22 cellular contexts compared by ENCODE assay signal in the genomic region with DNA sequence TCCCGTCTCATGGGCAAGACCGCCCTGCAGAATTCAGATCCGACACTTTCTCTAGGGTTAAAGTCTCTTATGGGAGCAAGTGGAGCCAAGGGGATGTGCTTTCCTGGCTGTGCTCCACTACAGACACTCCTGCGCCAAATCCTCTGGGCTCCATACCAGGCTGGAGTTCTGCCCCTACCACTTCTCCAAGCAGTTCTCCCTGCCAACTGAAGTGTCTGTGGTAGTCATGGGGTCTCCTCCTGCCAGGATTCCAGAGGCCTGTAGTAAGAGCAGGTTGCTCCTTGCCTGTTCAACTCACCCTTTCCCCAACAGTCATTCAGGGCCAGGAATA.
"Had no signal": no experiment of that assay in that cellular context is flagged by ENCODE, and none has a peak within 500 bp of the region (broad histone marks: within the 10 kb centered on the region; RNA-seq: fewer than 3 reads in every experiment).

No MANE protein-coding gene starts in this region.

- H3K9me3 ChIP-seq: lower lobe of right lung, ovary, prostate gland, right lobe of liver, uterus had no signal

- H3K27ac ChIP-seq: lower lobe of right lung, neural progenitor cell, ovary, prostate gland, right lobe of liver, tibial nerve, uterus had no signal

- H3K4me3 ChIP-seq: lower lobe of right lung, neural progenitor cell, ovary, prostate gland, right lobe of liver, smooth muscle cell, tibial nerve, uterus had no signal

- H3K27me3 ChIP-seq: neural progenitor cell, ovary, right lobe of liver, tibial nerve, uterus had no signal

- DNase-seq: immature natural killer cell; mammary epithelial cell; mesendoderm; naive B cell; natural killer cell; nephron progenitor cell; ovary; retina; stimulated activated CD4-positive, alpha-beta T cell treated with anti-CD3 and anti-CD28 coated beads, Interleukin-1b, Interleukin-23, amount 100 ng/mL, for 48 hours; stimulated activated CD4-positive, alpha-beta T cell treated with anti-CD3 and anti-CD28 coated beads, Interleukin-2, amount 100 ng/mL, for 48 hours; stimulated activated CD4-positive, alpha-beta T cell treated with anti-CD3 and anti-CD28 coated beads, Interleukin-4, amount 100 ng/mL, for 4 hours; stimulated activated CD8-positive, alpha-beta memory T cell treated with anti-CD3 and anti-CD28 coated beads, Interleukin-4, amount 100 ng/mL, for 48 hours; stimulated activated naive CD4-positive, alpha-beta T cell treated with Interleukin-2 at 50 U/mL for 16 hours; stimulated activated naive CD8-positive, alpha-beta T cell treated with anti-CD3 and anti-CD28 coated beads, Interleukin-15, amount 100 ng/mL, for 72 hours; uterus had no signal

- H3K36me3 ChIP-seq: lower lobe of right lung, neural progenitor cell, ovary, prostate gland, right lobe of liver, tibial nerve, uterus had no signal

- H3K4me2 ChIP-seq: neural progenitor cell, smooth muscle cell had no signal

- H2AFZ ChIP-seq: neural progenitor cell had no signal

- ATAC-seq: natural killer cell; stimulated activated memory B cell treated with anti-CD40 and anti-IgM and Interleukin-4, amounts not matched to agents 10 μg/mL and 1 μg/mL and 100 μg/mL, for 72 hours; stimulated activated naive CD8-positive, alpha-beta T cell treated with anti-CD3 and anti-CD28 coated beads, Interleukin-15, amount 100 ng/mL, for 72 hours had no signal

- H3K4me1 ChIP-seq: lower lobe of right lung, prostate gland, right lobe of liver, tibial nerve, uterus had no signal

- H3K9ac ChIP-seq: neural progenitor cell had no signal
